26 cellular contexts compared by ENCODE assay signal in genomic region chr3:16543242-16543864, GRCh38. TPM values are rescaled to one million over a fixed set of nuclear protein-coding genes. Genes with fewer than 3 reads are reported as not detected.
DNase-seq lines count a peak whose midpoint lies in the region; ATAC-seq, FAIRE-seq and TF ChIP-seq lines count a peak whose summit lies in the region.
"Had no signal": no experiment of that assay in that cellular context is flagged by ENCODE, and none has a peak within 500 bp of the region (broad histone marks: within the 10 kb centered on the region; RNA-seq: fewer than 3 reads in every experiment).

No MANE protein-coding gene starts in this region.

- H3K4me1 Mint-ChIP-seq in natural killer cell treated with Interleukin-12 subunit alpha and Interleukin-12 subunit beta and Interleukin-15 and Interleukin-18, amount 100 ng/mL, for 72 hours (ENCODE audit: low read depth in 2 of 2): peaks cover 64 to 77% of the 10 kb centered on the region in 2 donors
- H3K4me1 Mint-ChIP-seq in T-helper 17 cell: peaks cover 2% of the 10 kb centered on the region
- H3K4me1 Mint-ChIP-seq in activated CD4-positive, alpha-beta T cell treated with anti-CD3 and anti-CD28 coated beads, Interleukin-2, amount 10 ng/mL, durations not matched to agents 24 days and 14 days: peaks cover 13% of the 10 kb centered on the region

- TF ChIP-seq POLR2A in K562 (conservative IDR thresholded peaks at IDR 0.05): no peak

- no peak for TF ChIP-seq CTCF in heart right ventricle (IDR thresholded peaks at IDR 0.05)
- TF ChIP-seq CTCF in K562 (IDR thresholded peaks at IDR 0.05 in 2 of 3, conservative IDR thresholded peaks at IDR 0.05 in 1 of 3; ENCODE audit: insufficient read depth in 2 of 3, low read depth in 1 of 3, low read length in 3 of 3): no peak

- POLR2A ChIA-PET in K562 (lab: Yijun Ruan, JAX): no interaction called here

- H3K4me3 Mint-ChIP-seq in natural killer cell treated with Interleukin-12 subunit alpha and Interleukin-12 subunit beta and Interleukin-15 and Interleukin-18, amount 100 ng/mL, for 72 hours: peak overlapping the region; percentile 16
- H3K4me3 Mint-ChIP-seq in T-helper 17 cell: no peak overlapping the region
- H3K4me3 Mint-ChIP-seq in activated CD4-positive, alpha-beta T cell treated with anti-CD3 and anti-CD28 coated beads, Interleukin-2, amount 10 ng/mL, durations not matched to agents 24 days and 14 days: no peak overlapping the region

- no peaks in the 10 kb centered on the region for H4K20me1 ChIP-seq in K562 (replicated peaks; ENCODE audit: control insufficient read depth, insufficient read depth, low read length)

- H3K4me1 ChIP-seq in heart right ventricle (peaks cover 4 to 65% (median 27%) of the 10 kb centered on the region in 9 donors), right cardiac atrium (ENCODE audit: control insufficient read depth, insufficient read depth, low read length) (no peaks in the 10 kb centered on the region), K562 (replicated peaks in 1 of 2; ENCODE audit: control insufficient read depth in 2 of 2, insufficient read depth in 2 of 2, low read length in 2 of 2) (peaks cover 4 to 27% of the 10 kb centered on the region in 2 experiments; a peak in 4 of 5 replicates)

- CTCF ChIA-PET in K562 (lab: Yijun Ruan, JAX; ENCODE audit: low intra/inter-chr PET ratio): interaction anchor here (0.7 kb wide), 1 partner anchor 9 kb away, joined by 4 read pairs; no protein-coding TSS in a partner anchor

- H3K9ac ChIP-seq in K562 (ENCODE audit: insufficient read depth in 1 of 2, low read depth in 2 of 2, low read length in 2 of 2): no peak overlapping the region
- H3K9ac ChIP-seq: GM23248 had no signal

- H3K4me3 ChIP-seq in heart right ventricle (no peak overlapping the region), right cardiac atrium (ENCODE audit: low read length) (no peak overlapping the region), K562 (no peak overlapping the region)
- H3K4me3 ChIP-seq: GM23248, PC-9, SJSA1 had no signal

- peak overlapping the region; percentile 60 for H2AFZ ChIP-seq in K562 (ENCODE audit: low read depth, low read length)
- H2AFZ ChIP-seq: GM23248, PC-9 had no signal

- no peaks in the 10 kb centered on the region for H3K27me3 ChIP-seq in heart right ventricle
- H3K27me3 ChIP-seq in right cardiac atrium (ENCODE audit: control insufficient read depth, insufficient read depth): no peaks in the 10 kb centered on the region
- H3K27me3 ChIP-seq in K562 (ENCODE audit: control insufficient read depth in 2 of 2, insufficient read depth in 2 of 2, low read length in 2 of 2): peaks cover 2 to 10% of the 10 kb centered on the region in 2 experiments; a peak in 3 of 5 replicates
- H3K27me3 ChIP-seq: SJSA1 had no signal

- peak overlapping the region in 8 of 10 donors; percentile 57 to 92 (median 81) for H3K27ac ChIP-seq in heart right ventricle
- H3K27ac ChIP-seq in right cardiac atrium (ENCODE audit: low read length): no peak overlapping the region
- no peak overlapping the region for H3K27ac ChIP-seq in K562 (ENCODE audit: extremely low read depth, low read depth, low read length)
- H3K27ac ChIP-seq: GM23248, PC-9, SJSA1 had no signal

- H3K9me3 Mint-ChIP-seq in natural killer cell treated with Interleukin-12 subunit alpha and Interleukin-12 subunit beta and Interleukin-15 and Interleukin-18, amount 100 ng/mL, for 72 hours: no peaks in the 10 kb centered on the region
- peaks cover 3% of the 10 kb centered on the region for H3K9me3 Mint-ChIP-seq in activated CD4-positive, alpha-beta T cell treated with anti-CD3 and anti-CD28 coated beads, Interleukin-2, amount 10 ng/mL, durations not matched to agents 24 days and 14 days

- in situ Hi-C loops in K562 (cut with MboI): loop anchor here (25.0 kb wide), 2 partner anchors 906 to 1331 kb away; partner anchors contain the start of gene CAPN7

- no TSS peak for BruUV-seq in K562 (replicated peaks; lab: Mats Ljungman, UMichigan)

- TF ChIP-seq RAD21 in K562 (CRISPR knock-in tag; conservative IDR thresholded peaks at IDR 0.05 in 1 of 2, IDR thresholded peaks at IDR 0.05 in 1 of 2): no peak

- H3K27ac Mint-ChIP-seq in natural killer cell treated with Interleukin-12 subunit alpha and Interleukin-12 subunit beta and Interleukin-15 and Interleukin-18, amount 100 ng/mL, for 72 hours: no peak overlapping the region
- no peak overlapping the region for H3K27ac Mint-ChIP-seq in T-helper 17 cell
- no peak overlapping the region for H3K27ac Mint-ChIP-seq in activated CD4-positive, alpha-beta T cell treated with anti-CD3 and anti-CD28 coated beads, Interleukin-2, amount 10 ng/mL, durations not matched to agents 24 days and 14 days

- no peaks in the 10 kb centered on the region for H3K79me2 ChIP-seq in K562 (ENCODE audit: control insufficient read depth, insufficient read depth, low read length)

- H3K36me3 ChIP-seq in heart right ventricle (no peaks in the 10 kb centered on the region), K562 (ENCODE audit: control insufficient read depth, insufficient read depth, low read length) (no peaks in the 10 kb centered on the region)
- H3K36me3 ChIP-seq: SJSA1 had no signal

- no peak for FAIRE-seq in K562 (lab: Jason Lieb, UNC)
- FAIRE-seq: GM18507 had no signal

- no peaks in the 10 kb centered on the region for H3K27me3 Mint-ChIP-seq in natural killer cell treated with Interleukin-12 subunit alpha and Interleukin-12 subunit beta and Interleukin-15 and Interleukin-18, amount 100 ng/mL, for 72 hours
- peaks cover 19% of the 10 kb centered on the region for H3K27me3 Mint-ChIP-seq in T-helper 17 cell
- H3K27me3 Mint-ChIP-seq in activated CD4-positive, alpha-beta T cell treated with anti-CD3 and anti-CD28 coated beads, Interleukin-2, amount 10 ng/mL, durations not matched to agents 24 days and 14 days: peaks cover 18% of the 10 kb centered on the region

- DNase-seq in heart right ventricle (no peak), right cardiac atrium (no peak), K562 (ENCODE audit: extremely low read depth in 1 of 4, low spot score in 3 of 4) (no peak), T-helper 17 cell (no peak)
- no peak for DNase-seq in natural killer cell treated with Interleukin-12 subunit alpha and Interleukin-12 subunit beta and Interleukin-15 and Interleukin-18, amount 100 ng/mL, for 72 hours (ENCODE audit: low spot score)
- DNase-seq in activated CD4-positive, alpha-beta T cell treated with anti-CD3 and anti-CD28 coated beads, Interleukin-2, amount 10 ng/mL, durations not matched to agents 24 days and 14 days: no peak
- DNase-seq in stimulated activated naive CD8-positive, alpha-beta T cell treated with anti-CD3 and anti-CD28 coated beads, Interleukin-15, Interleukin-2, amounts not matched to agents 100 U/mL and 50 U/mL, for 24 hours: no peak
- DNase-seq: 8988T; Calu3; DMS79 treated with DMSO at 0.1 percent for 48 hours; GF-D8; GM23248; H7; MV-4-11; NCI-H1105; NCI-H146; NCI-H2029; NCI-H446 treated with DMSO at 0.1 percent for 48 hours; NCI-H526; NCI-H82; NK-92 treated with Interleukin-12 subunit alpha and Interleukin-12 subunit beta, amount 100 ng/mL, for 24 hours; PC-9; Right ventricle myocardium superior had no signal

- H3K9me3 ChIP-seq in heart right ventricle (peaks cover 0 to 4% (median 0%) of the 10 kb centered on the region in 11 donors), right cardiac atrium (ENCODE audit: control insufficient read depth, low read length) (no peaks in the 10 kb centered on the region), K562 (replicated peaks; ENCODE audit: control insufficient read depth, insufficient read depth, low read depth, low read length) (no peaks in the 10 kb centered on the region), T-helper 17 cell (ENCODE audit: control insufficient read depth, low read length, poor library complexity, severe bottlenecking) (no peaks in the 10 kb centered on the region)
- H3K9me3 ChIP-seq: SJSA1 had no signal

- no peaks in the 10 kb centered on the region for H3K9me1 ChIP-seq in K562 (ENCODE audit: control insufficient read depth, insufficient read depth, low read length)

- 65 to 69% methylated on average over 6 of the region's 6 CpGs for WGBS in heart right ventricle, 2 donors
- WGBS in right cardiac atrium: 69% methylated on average over 6 of the region's 6 CpGs
- WGBS in K562 (ENCODE audit: insufficient coverage, low coverage, missing lambda C conversion rate): 9% methylated on average over 6 of the region's 6 CpGs

- TF ChIP-seq EP300 in K562 (IDR thresholded peaks at IDR 0.05; ENCODE audit: low read length): no peak

- no peak for ATAC-seq in heart right ventricle
- ATAC-seq in right cardiac atrium: no peak
- 0 out of 3 replicates have a peak, but pooled peaks have one; percentile 9 for ATAC-seq in K562
- ATAC-seq in natural killer cell treated with Interleukin-12 subunit alpha and Interleukin-12 subunit beta and Interleukin-15 and Interleukin-18, amount 100 ng/mL, for 72 hours: no peak
- no peak for ATAC-seq in T-helper 17 cell
- ATAC-seq in stimulated activated naive CD8-positive, alpha-beta T cell treated with anti-CD3 and anti-CD28 coated beads, Interleukin-15, Interleukin-2, amounts not matched to agents 100 U/mL and 50 U/mL, for 24 hours: no peak

- intact Hi-C loops in heart right ventricle (cut with DNase I): loop anchor here in 2 of 10 donors (5.0 to 10.0 kb wide), 2 partner anchors 256 to 489 kb away; no protein-coding TSS in a partner anchor
- intact Hi-C loops in right cardiac atrium (cut with DNase I): no loop called here
- intact Hi-C loops in K562 (cut with micrococcal nuclease): loop anchor here (10.0 kb wide), 1 partner anchor 909 kb away; no protein-coding TSS in a partner anchor
- intact Hi-C loops in activated CD4-positive, alpha-beta T cell treated with anti-CD3 and anti-CD28 coated beads, Interleukin-2, amount 10 ng/mL, durations not matched to agents 24 days and 14 days (cut with micrococcal nuclease): no loop called here

- no peak overlapping the region for H3K4me2 ChIP-seq in K562 (ENCODE audit: insufficient read depth, low read length)
- H3K4me2 ChIP-seq: PC-9 had no signal

- H3K36me3 Mint-ChIP-seq in natural killer cell treated with Interleukin-12 subunit alpha and Interleukin-12 subunit beta and Interleukin-15 and Interleukin-18, amount 100 ng/mL, for 72 hours: peaks cover 4% of the 10 kb centered on the region
- H3K36me3 Mint-ChIP-seq in T-helper 17 cell (ENCODE audit: low read depth): peaks cover 2% of the 10 kb centered on the region
- H3K36me3 Mint-ChIP-seq in activated CD4-positive, alpha-beta T cell treated with anti-CD3 and anti-CD28 coated beads, Interleukin-2, amount 10 ng/mL, durations not matched to agents 24 days and 14 days (ENCODE audit: low read depth): no peaks in the 10 kb centered on the region

RNA-seq across cellular contexts. Expression of gene RFTN1, which starts 29.9 kb away (rescaled TPM):
- total RNA-seq in heart right ventricle (10 to 100 TPM; 17.4 to 32.2 (median 24.0) TPM), right cardiac atrium (10 to 100 TPM; 17.9 to 23.6 (median 20.6) TPM), K562 (2014; rRNA removed) (not detected in 2 replicates), K562 (2014; rRNA removed; fragmentation: Illumina TruSeq; extraction: Trizol) (not detected in 2 replicates), K562 (2015; rRNA removed; fragmentation: Illumina TruSeq; extraction: Trizol) (not detected in 2 replicates), K562 (2021) (0.29 and 0.51 TPM in 2 replicates), T-helper 17 cell (10 to 100 TPM; 51.8 to 55.8 TPM)
- polyA plus RNA-seq in heart right ventricle (10 to 100 TPM; 20.5 to 25.9 TPM), right cardiac atrium (21.2 TPM), K562 (2011; rRNA removed) (not detected in 2 replicates), K562 (2014; fragmentation: Illumina TruSeq; extraction: Trizol) (not detected in 2 replicates), K562 (2014; fragmentation: Nextera tagmentation; extraction: Ambion mirVana) (under 1 TPM in 1 of 2 experiments, not detected in 1; 0.08 TPM), K562 (2014; rRNA removed) (0.11 TPM in 1 of 2 replicates, not detected in the other)
- total RNA-seq in K562 (2011; cell fraction: chromatin; rRNA removed; ENCODE audit: low replicate concordance): not detected in 2 replicates
- not detected in 2 replicates for total RNA-seq in K562 (2011; cell fraction: nucleolus; rRNA removed)
- total RNA-seq in K562 (2011; cell fraction: nucleoplasm; rRNA removed): not detected in 2 replicates
- polyA plus RNA-seq in K562 (2011; cell fraction: cytosol; rRNA removed): not detected in 2 replicates
- not detected in 2 replicates for polyA plus RNA-seq in K562 (2011; cell fraction: nucleus; rRNA removed)
- 0.14 and 0.19 TPM in 2 replicates for polyA plus RNA-seq in K562 (2012)
- not detected in 2 replicates for polyA minus RNA-seq in K562 (2011; rRNA and poly(A)+ RNA removed)
- not detected in 2 replicates for polyA minus RNA-seq in K562 (2011; cell fraction: cytosol; rRNA and poly(A)+ RNA removed)
- polyA minus RNA-seq in K562 (2011; cell fraction: nucleus; rRNA and poly(A)+ RNA removed): not detected in 2 replicates
- total RNA-seq in natural killer cell treated with Interleukin-12 subunit alpha and Interleukin-12 subunit beta and Interleukin-15 and Interleukin-18, amount 100 ng/mL, for 72 hours: 100 to 1,000 TPM; 194 to 201 TPM
- 90.6 and 92.4 TPM in 2 replicates for total RNA-seq in activated CD4-positive, alpha-beta T cell treated with anti-CD3 and anti-CD28 coated beads, Interleukin-2, amount 10 ng/mL, durations not matched to agents 24 days and 14 days
- total RNA-seq: HT-29 had no signal

Comparison
In these comparisons a context has a peak if more than half of its experiments do, and no peak if none do; other contexts are left out.
1. H3K27ac ChIP-seq: peak in heart right ventricle (8 of 10); none in right cardiac atrium (single experiment) and K562 (single experiment).
2. RNA of gene RFTN1, which starts 29.9 kb away (total RNA-seq): 194 to 201 TPM in natural killer cell treated with Interleukin-12 subunit alpha and Interleukin-12 subunit beta and Interleukin-15 and Interleukin-18, amount 100 ng/mL, for 72 hours, 90.6 to 92.4 TPM in activated CD4-positive, alpha-beta T cell treated with anti-CD3 and anti-CD28 coated beads, Interleukin-2, amount 10 ng/mL, durations not matched to agents 24 days and 14 days, 51.8 to 55.8 TPM in T-helper 17 cell, 17.4 to 32.2 TPM in heart right ventricle and 17.9 to 23.6 TPM in right cardiac atrium; 0.29 to 0.51 TPM in K562; every median in the first group is over 10 times any median in the second.